Comparison of ENCODE assay signal across 22 cellular contexts in genomic region chr11:30935861-30936260, GRCh38.
"Had no signal": no experiment of that assay in that cellular context is flagged by ENCODE, and none has a peak within 500 bp of the region (broad histone marks: within the 10 kb centered on the region; RNA-seq: fewer than 3 reads in every experiment).

No MANE protein-coding gene starts in this region.

- H3K4me3 ChIP-seq: adrenal gland, colonic mucosa, heart left ventricle, neural progenitor cell, ovary, tibial nerve, uterus had no signal

- H3K36me3 ChIP-seq: adrenal gland, colonic mucosa, heart left ventricle, neural progenitor cell, ovary, tibial nerve, uterus had no signal

- H3K4me1 ChIP-seq: adrenal gland, colonic mucosa, heart left ventricle, tibial nerve, uterus had no signal

- H3K9ac ChIP-seq: neural progenitor cell had no signal

- H3K4me2 ChIP-seq: neural progenitor cell had no signal

- ATAC-seq: activated CD8-positive, alpha-beta T cell treated with anti-CD3 and anti-CD28 coated beads for 36 hours; activated T-cell treated with anti-CD3 and anti-CD28 coated beads, Interleukin-2, amount 50 U/mL, for 4 hours; heart left ventricle; T-helper 17 cell; WTC11 had no signal

- H3K9me3 ChIP-seq: colonic mucosa, ovary, uterus had no signal

- H3K27ac ChIP-seq: adrenal gland, colonic mucosa, heart left ventricle, neural progenitor cell, ovary, tibial nerve, uterus had no signal

- H3K27me3 ChIP-seq: adrenal gland, colonic mucosa, neural progenitor cell, ovary, tibial nerve, uterus had no signal

- DNase-seq: activated CD4-positive, alpha-beta T cell treated with anti-CD3 and anti-CD28 coated beads for 4 hours; activated CD8-positive, alpha-beta T cell treated with anti-CD3 and anti-CD28 coated beads for 36 hours; activated effector memory CD4-positive, alpha-beta T cell treated with Interleukin-2 at 50 U/mL for 16 hours; activated T-cell treated with anti-CD3 and anti-CD28 coated beads, Interleukin-2, amount 50 U/mL, for 4 hours; adrenal gland; central memory CD4-positive, alpha-beta T cell; colonic mucosa; effector CD4-positive, alpha-beta T cell; heart left ventricle; immature natural killer cell; naive B cell; ovary; stimulated activated CD4-positive, alpha-beta T cell treated with anti-CD3 and anti-CD28 coated beads, Interleukin-15, amount 100 ng/mL, for 24 hours; stimulated activated CD4-positive, alpha-beta T cell treated with anti-CD3 and anti-CD28 coated beads, Interleukin-4, amount 100 ng/mL, for 1 hour; stimulated activated naive CD4-positive, alpha-beta T cell; substantia nigra; T-helper 17 cell; uterus had no signal

- H2AFZ ChIP-seq: neural progenitor cell had no signal

- FAIRE-seq: frontal cortex had no signal
